ENCODE assay signal across 8 cellular contexts in genomic region chr12:69388371-69388770, GRCh38. TPM values are rescaled to one million over a fixed set of nuclear protein-coding genes. Genes with fewer than 3 reads are reported as not detected.
DNase-seq lines count a peak whose midpoint lies in the region; ATAC-seq, FAIRE-seq and TF ChIP-seq lines count a peak whose summit lies in the region.

No MANE protein-coding gene starts in this region.

- no peak for TF ChIP-seq EP300 in stomach (IDR thresholded peaks at IDR 0.05)

- H3K4me3 ChIP-seq in AG10803 (ENCODE audit: low read length) (no peak overlapping the region), stomach (no peak overlapping the region)

- H3K4me1 ChIP-seq in stomach, result no peaks in the 10 kb centered on the region

- peaks cover 9 to 21% (median 18%) of the 10 kb centered on the region in 4 donors for H3K36me3 ChIP-seq in stomach

- 63 to 78% (median 71%) methylated on average over 1 of the region's 1 CpG for whole genome bisulfite sequencing in stomach, 5 donors

- peak; percentile 63 for FAIRE-seq in RCC 7860 (lab: Jason Lieb, UNC)

- intact Hi-C loops in stomach (cut with DNase I; ENCODE audit: low total_unique reads), result no loop called here

- H3K27me3 ChIP-seq in stomach, result no peaks in the 10 kb centered on the region

- TF ChIP-seq CTCF in AG10803 (conservative IDR thresholded peaks at IDR 0.05; ENCODE audit: low read length) (peak; percentile 87), stomach (IDR thresholded peaks at IDR 0.05) (peak in 5 of 7 experiments; percentile 26 to 57 (median 47))

- no peaks in the 10 kb centered on the region for H3K9me3 ChIP-seq in stomach

- DNase-seq in AG10803 (ENCODE audit: low read depth), result peak; percentile 77
- DNase-seq in RCC 7860 (ENCODE audit: low spot score), result peak; percentile 34
- DNase-seq in fibroblast of the conjunctiva (ENCODE audit: low read depth), result peak; percentile 58
- no peak for DNase-seq in stomach
- DNase-seq in NCI-H2029 (lab: John Stamatoyannopoulos, UW), result no peak

- no peak for TF ChIP-seq POLR2A in stomach (IDR thresholded peaks at IDR 0.05)

- H3K27ac ChIP-seq in stomach, result no peak overlapping the region

- ATAC-seq in GM19395 (IDR thresholded peaks at IDR 0.05; ENCODE audit: unreplicated experiment) (peak; percentile 50), HG02610 (IDR thresholded peaks at IDR 0.05; ENCODE audit: unreplicated experiment) (no peak), HG02870 (IDR thresholded peaks at IDR 0.05; ENCODE audit: unreplicated experiment) (no peak)

RNA-seq across cellular contexts. Expression of gene YEATS4, which starts 28.8 kb away (rescaled TPM):
- total RNA-seq in stomach, result 10 to 100 TPM in 4 of 5 donors, not detected in 1; 10.3 to 26.8 (median 20.7) TPM
- polyA plus RNA-seq in stomach, result 10 to 100 TPM; 12.2 to 22.3 (median 12.5) TPM

RNA-seq across cellular contexts. Expression of gene LYZ, which starts 40.2 kb away (rescaled TPM):
- 1,000 to 10,000 TPM in 1 of 5 donors, 100 to 1,000 TPM in 2, 10 to 100 TPM in 2; 24.0 to 2,662 (median 177) TPM for total RNA-seq in stomach
- polyA plus RNA-seq in stomach, result 100 to 1,000 TPM; 134 to 541 (median 503) TPM

Comparison
In these comparisons a context has a peak if more than half of its experiments do, and no peak if none do; other contexts are left out.
1. DNase-seq: peak in AG10803 (single experiment), RCC 7860 (single experiment) and fibroblast of the conjunctiva (single experiment); none in stomach (single experiment) and NCI-H2029 (single experiment).